ENCODE assay signal across 16 cellular contexts in the genomic region with DNA sequence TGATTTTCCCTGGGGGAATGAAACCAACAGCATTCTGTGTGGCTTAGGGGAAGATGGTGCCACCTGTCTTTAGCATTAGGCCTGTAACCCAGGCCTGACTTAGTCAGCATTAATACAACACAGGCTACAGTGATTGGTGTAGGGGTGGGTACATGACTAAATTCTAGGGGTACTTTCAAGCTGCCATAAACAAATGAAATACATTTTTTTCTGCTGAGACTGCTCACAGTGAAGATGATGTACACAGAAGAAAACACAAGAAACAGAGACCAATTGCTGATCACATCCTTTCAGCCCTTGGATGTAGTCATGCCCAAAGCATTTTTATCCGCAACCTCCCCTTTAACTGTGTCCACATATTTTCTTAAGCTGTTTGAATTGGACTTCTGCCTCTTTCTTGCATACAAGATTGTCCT.
DNase-seq lines count a peak whose midpoint lies in the region; FAIRE-seq and TF ChIP-seq lines count a peak whose summit lies in the region.
"Had no signal": no experiment of that assay in that cellular context is flagged by ENCODE, and none has a peak within 500 bp of the region (broad histone marks: within the 10 kb centered on the region; RNA-seq: fewer than 3 reads in every experiment).

No MANE protein-coding gene starts in this region.

- TF ChIP-seq POLR2A in H54 (IDR thresholded peaks at IDR 0.05; ENCODE audit: low read depth, low read length) = no peak
- no peak for TF ChIP-seq POLR2A in suprapubic skin (IDR thresholded peaks at IDR 0.05)

- H3K4me3 ChIP-seq in adipocyte (ENCODE audit: low read length) = no peak overlapping the region
- no peak overlapping the region for H3K4me3 ChIP-seq in suprapubic skin

- H3K4me1 ChIP-seq in adipocyte (ENCODE audit: control insufficient read depth, insufficient read depth, low read length) (peaks cover 12% of the 10 kb centered on the region), suprapubic skin (no peaks in the 10 kb centered on the region)
- H3K4me1 ChIP-seq: BE2C had no signal

- H3K36me3 Mint-ChIP-seq in glutamatergic neuron (ENCODE audit: unreplicated experiment) = no peaks in the 10 kb centered on the region

- no peak overlapping the region for H3K4me3 Mint-ChIP-seq in glutamatergic neuron (ENCODE audit: unreplicated experiment)
- H3K4me3 Mint-ChIP-seq: activated naive CD4-positive, alpha-beta T cell treated with anti-CD3 and anti-CD28 coated beads, Interleukin-2, amount 50 U/mL, for 24 hours; effector memory CD8-positive, alpha-beta T cell had no signal

- peaks cover 8% of the 10 kb centered on the region for H3K4me1 Mint-ChIP-seq in glutamatergic neuron (ENCODE audit: low read depth, unreplicated experiment)
- H3K4me1 Mint-ChIP-seq: activated naive CD4-positive, alpha-beta T cell treated with anti-CD3 and anti-CD28 coated beads, Interleukin-2, amount 50 U/mL, for 24 hours had no signal

- no peaks in the 10 kb centered on the region for H3K27me3 Mint-ChIP-seq in glutamatergic neuron (ENCODE audit: unreplicated experiment)
- H3K27me3 Mint-ChIP-seq: activated naive CD4-positive, alpha-beta T cell treated with anti-CD3 and anti-CD28 coated beads, Interleukin-2, amount 50 U/mL, for 24 hours; effector memory CD8-positive, alpha-beta T cell had no signal

- no peaks in the 10 kb centered on the region for H3K9me3 Mint-ChIP-seq in glutamatergic neuron (ENCODE audit: unreplicated experiment)

- no peak overlapping the region for H3K9ac ChIP-seq in adipocyte (ENCODE audit: low read length)

- in situ Hi-C loops in GM13977 (cut with MboI; ENCODE audit: low pct_unique_long_range_greater_than_20kb, low sequenced_read_pairs, unreplicated experiment) = no loop called here

- H3K9me3 ChIP-seq in adipocyte (ENCODE audit: control insufficient read depth, low read length) (no peaks in the 10 kb centered on the region), suprapubic skin (no peaks in the 10 kb centered on the region)
- H3K9me3 ChIP-seq: neutrophil had no signal

- WGBS in suprapubic skin = 56% methylated on average over 1 of the region's 1 CpG

- peak overlapping the region; percentile 48 for H3K27ac Mint-ChIP-seq in glutamatergic neuron (ENCODE audit: unreplicated experiment)
- H3K27ac Mint-ChIP-seq: activated naive CD4-positive, alpha-beta T cell treated with anti-CD3 and anti-CD28 coated beads, Interleukin-2, amount 50 U/mL, for 24 hours; effector memory CD8-positive, alpha-beta T cell had no signal

- peak; percentile 90 for DNase-seq in A172 (ENCODE audit: low spot score)
- peak; percentile 26 for DNase-seq in H54 (ENCODE audit: insufficient read length, low spot score)
- DNase-seq in adipocyte (ENCODE audit: low read depth) = peak; percentile 95
- no peak for DNase-seq in glutamatergic neuron
- no peak for DNase-seq in NCI-H2029 treated with DMSO at 0.1 percent for 48 hours (lab: John Stamatoyannopoulos, UW)
- DNase-seq in GM13977 (ENCODE audit: low spot score) = no peak
- DNase-seq in suprapubic skin (ENCODE audit: low spot score in 2 of 2) = no peak
- DNase-seq in activated gamma-delta T cell treated with Interleukin-2 at 50 U/mL for 16 hours = no peak
- DNase-seq: activated CD4-positive, alpha-beta T cell treated with anti-CD3 and anti-CD28 coated beads, Interleukin-2, amount 50 U/mL, for 1 hour; BE2C; effector memory CD8-positive, alpha-beta T cell; NCI-H2107; stimulated activated CD4-positive, alpha-beta T cell treated with anti-CD3 and anti-CD28 coated beads, Interleukin-4, amount 100 ng/mL, for 24 hours had no signal

- H3K27me3 ChIP-seq in adipocyte (replicated peaks; ENCODE audit: control insufficient read depth, insufficient read depth, low read length) = no peaks in the 10 kb centered on the region
- no peaks in the 10 kb centered on the region for H3K27me3 ChIP-seq in suprapubic skin
- H3K27me3 ChIP-seq: BE2C, neutrophil had no signal

- H3K27ac ChIP-seq in suprapubic skin = no peak overlapping the region
- H3K27ac ChIP-seq: neutrophil had no signal

- peak; percentile 99 for FAIRE-seq in H54 (lab: Jason Lieb, UNC)
- FAIRE-seq: keratinocyte had no signal

- no peak for TF ChIP-seq EP300 in suprapubic skin (IDR thresholded peaks at IDR 0.05)

- TF ChIP-seq CTCF in glutamatergic neuron (IDR thresholded peaks at IDR 0.05; ENCODE audit: partially characterized antibody, unreplicated experiment) = no peak
- no peak for TF ChIP-seq CTCF in GM13977 (IDR thresholded peaks at IDR 0.05; ENCODE audit: extremely low read depth, insufficient read depth, missing control alignments)
- no peak for TF ChIP-seq CTCF in suprapubic skin (IDR thresholded peaks at IDR 0.05)

- no peaks in the 10 kb centered on the region for H3K36me3 ChIP-seq in adipocyte (ENCODE audit: control insufficient read depth, insufficient read depth, low read length, severe bottlenecking)
- H3K36me3 ChIP-seq in suprapubic skin = no peaks in the 10 kb centered on the region
- H3K36me3 ChIP-seq: BE2C, neutrophil had no signal

Comparison
In these comparisons a context has a peak if more than half of its experiments do, and no peak if none do; other contexts are left out.
1. DNase-seq: peak in A172 (single experiment), H54 (single experiment) and adipocyte (single experiment); none in glutamatergic neuron (single experiment), NCI-H2029 treated with DMSO at 0.1 percent for 48 hours (single experiment), GM13977 (single experiment), suprapubic skin (0 of 2) and activated gamma-delta T cell treated with Interleukin-2 at 50 U/mL for 16 hours (single experiment).